Comparison of ENCODE assay signal across 11 cellular contexts in the genomic region with DNA sequence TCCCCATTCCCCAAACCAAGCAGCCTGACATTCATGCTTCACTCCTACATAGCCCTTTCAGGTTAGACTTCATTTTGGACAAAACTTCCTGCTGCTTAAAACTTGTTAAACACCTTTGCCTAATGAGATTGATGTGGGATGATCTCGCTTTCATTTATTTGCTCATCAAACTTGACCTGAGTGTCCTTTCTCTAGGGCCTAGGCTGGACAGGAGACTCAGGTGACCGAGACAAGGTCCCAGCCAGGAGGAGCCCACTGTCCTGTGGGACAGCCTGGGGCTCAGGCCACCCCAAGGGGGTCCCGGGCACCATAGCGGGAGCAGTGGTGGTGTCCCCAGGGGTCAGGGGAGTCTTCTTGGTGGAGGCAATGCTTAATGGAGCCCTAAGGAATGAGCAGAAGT. TPM values are rescaled to one million over a fixed set of nuclear protein-coding genes. Genes with fewer than 3 reads are reported as not detected.
"Had no signal": no experiment of that assay in that cellular context is flagged by ENCODE, and none has a peak within 500 bp of the region (broad histone marks: within the 10 kb centered on the region; RNA-seq: fewer than 3 reads in every experiment).

No MANE protein-coding gene starts in this region.

- H3K4me3 ChIP-seq: GM23338 had no signal

- ATAC-seq: GM23338, HepG2 had no signal

- H3K36me3 Mint-ChIP-seq: IgD-negative memory B cell had no signal

- H3K27ac ChIP-seq: HL-60, KMS-11 had no signal

- H2AFZ ChIP-seq: GM23338 had no signal

- H3K4me1 Mint-ChIP-seq: IgD-negative memory B cell had no signal

- H3K27ac Mint-ChIP-seq: GM23338, H9, IgD-negative memory B cell had no signal

- H3K4me3 Mint-ChIP-seq: GM23338, H9 had no signal

- H3K9me3 Mint-ChIP-seq: GM23338, H9, IgD-negative memory B cell had no signal

- DNase-seq: H9, HCEC 1CT, Karpas-422, KBM-7 had no signal

- H3K9ac ChIP-seq: KMS-11 had no signal

- H3K4me2 ChIP-seq: GM23338, KMS-11 had no signal

RNA-seq across cellular contexts. Expression of a gene that starts 23.7 kb away (rescaled TPM):
- total RNA-seq: GM23338, H1, HT1080 had no signal
